ENCODE assay signal across 1 cellular context in the genomic region with DNA sequence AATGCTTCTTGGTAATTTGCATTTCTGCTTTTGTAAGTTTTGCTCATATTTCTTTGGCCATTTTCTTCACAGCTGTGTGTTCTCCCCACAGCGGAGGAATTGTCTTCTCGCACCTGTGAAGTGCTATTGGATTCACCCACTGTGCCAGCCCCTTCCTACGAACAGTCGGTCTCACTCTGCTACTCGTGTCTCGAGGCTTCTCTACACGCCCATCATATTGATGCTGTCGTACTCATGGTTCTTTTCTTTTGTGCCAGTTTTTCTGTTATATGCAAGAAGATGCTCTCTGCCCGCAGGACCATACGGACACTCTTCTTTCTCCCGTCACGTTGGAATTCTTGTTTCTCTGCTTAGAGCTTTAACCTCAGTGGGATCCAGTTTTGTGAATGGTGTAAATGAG.
TF ChIP-seq lines count a peak whose summit lies in the region.

No MANE protein-coding gene starts in this region.

TF ChIP-seq in HepG2, 621 proteins besides CTCF, POLR2A, EP300 and RAD21:
- no peak for TF ChIP-seq RNF219 (CRISPR knock-in tag; IDR thresholded peaks at IDR 0.05)
- no peak for TF ChIP-seq ZNF780A (CRISPR knock-in tag; IDR thresholded peaks at IDR 0.05)
- no peak for TF ChIP-seq ADNP (CRISPR knock-in tag; IDR thresholded peaks at IDR 0.05)
- no peak for TF ChIP-seq AGO1 (IDR thresholded peaks at IDR 0.05; ENCODE audit: low read depth, low read length, poor library complexity, severe bottlenecking)
- TF ChIP-seq, protein P1, sequence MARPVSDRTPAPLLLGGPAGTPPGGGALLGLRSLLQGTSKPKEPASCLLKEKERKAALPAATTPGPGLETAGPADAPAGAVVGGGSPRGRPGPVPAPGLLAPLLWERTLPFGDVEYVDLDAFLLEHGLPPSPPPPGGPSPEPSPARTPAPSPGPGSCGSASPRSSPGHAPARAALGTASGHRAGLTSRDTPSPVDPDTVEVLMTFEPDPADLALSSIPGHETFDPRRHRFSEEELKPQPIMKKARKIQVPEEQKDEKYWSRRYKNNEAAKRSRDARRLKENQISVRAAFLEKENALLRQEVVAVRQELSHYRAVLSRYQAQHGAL (CRISPR knock-in tag; IDR thresholded peaks at IDR 0.05; ENCODE audit: not compliant biosample characterization): no peak
- no peak for TF ChIP-seq ZNF687 (CRISPR knock-in tag; IDR thresholded peaks at IDR 0.05)
- TF ChIP-seq PATZ1 (CRISPR knock-in tag; IDR thresholded peaks at IDR 0.05): no peak
- no peak for TF ChIP-seq ATF2 (CRISPR knock-in tag; IDR thresholded peaks at IDR 0.05)
- TF ChIP-seq ELF1 (CRISPR knock-in tag; IDR thresholded peaks at IDR 0.05): no peak
- TF ChIP-seq BORCS8-MEF2B (CRISPR knock-in tag; IDR thresholded peaks at IDR 0.05): no peak
- TF ChIP-seq ZNF354B (CRISPR knock-in tag; IDR thresholded peaks at IDR 0.05): no peak
- no peak for TF ChIP-seq MEIS1 (CRISPR knock-in tag; IDR thresholded peaks at IDR 0.05; ENCODE audit: borderline replicate concordance)
- no peak for TF ChIP-seq ZNF614 (CRISPR knock-in tag; IDR thresholded peaks at IDR 0.05; ENCODE audit: borderline replicate concordance)
